ENCODE assay signal across 18 cellular contexts in the genomic region with DNA sequence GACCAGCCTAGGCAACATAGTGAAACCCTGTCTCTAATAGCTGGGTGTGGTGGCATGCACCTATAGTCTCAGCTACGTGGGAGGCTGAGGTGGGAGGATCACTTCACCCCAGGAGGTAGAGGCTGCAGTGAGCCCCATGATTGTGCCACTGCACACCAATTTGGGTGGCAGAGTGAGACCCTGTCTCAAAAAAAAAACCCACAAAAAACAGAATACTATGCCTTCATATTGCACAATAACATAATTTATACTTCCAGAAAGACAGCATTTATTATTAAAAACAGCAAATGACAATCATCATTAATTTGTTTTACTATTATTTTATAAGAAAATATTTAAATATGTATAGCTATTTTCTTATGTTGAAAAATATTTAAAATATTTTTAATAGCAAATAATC.
"Had no signal": no experiment of that assay in that cellular context is flagged by ENCODE, and none has a peak within 500 bp of the region (broad histone marks: within the 10 kb centered on the region; RNA-seq: fewer than 3 reads in every experiment).

No MANE protein-coding gene starts in this region.

- DNase-seq: erythroblast; foreskin melanocyte; heart left ventricle; hippocampal formation; left colon; mesendoderm; naive B cell; occipital lobe; psoas muscle; retina; spleen; stimulated activated CD4-positive, alpha-beta T cell treated with anti-CD3 and anti-CD28 coated beads, Interleukin-15, amount 100 ng/mL, for 24 hours; stimulated activated CD4-positive, alpha-beta T cell treated with anti-CD3 and anti-CD28 coated beads, Interleukin-1b, Interleukin-23, amount 100 ng/mL, for 48 hours; stimulated activated CD4-positive, alpha-beta T cell treated with anti-CD3 and anti-CD28 coated beads, Interleukin-4, amount 100 ng/mL, for 4 hours; stimulated activated naive CD4-positive, alpha-beta T cell; stomach; substantia nigra; transverse colon had no signal
